In genomic region chr7:2634265-2635145, GRCh38 we compare ENCODE assay signal across 9 cellular contexts. TPM values are rescaled to one million over a fixed set of nuclear protein-coding genes. Genes with fewer than 3 reads are reported as not detected.
DNase-seq lines count a peak whose midpoint lies in the region; ATAC-seq, FAIRE-seq and TF ChIP-seq lines count a peak whose summit lies in the region.
"Had no signal": no experiment of that assay in that cellular context is flagged by ENCODE, and none has a peak within 500 bp of the region (broad histone marks: within the 10 kb centered on the region; RNA-seq: fewer than 3 reads in every experiment).

No MANE protein-coding gene starts in this region.

- 69% methylated on average over 21 of the region's 22 CpGs for WGBS in GM12878 (ENCODE audit: insufficient coverage, insufficient replicate concordance, low lambda C conversion rate, missing lambda C conversion rate)
- 90% methylated on average over 22 of the region's 22 CpGs for WGBS in liver
- 88 to 90% methylated on average over 3 to 22 of the region's 22 CpGs for WGBS in testis, 2 donors

- FAIRE-seq in GM12878 (lab: Jason Lieb, UNC): no peak

- TF ChIP-seq POLR2A in GM12878 (IDR thresholded peaks at IDR 0.05; ENCODE audit: low read depth, low read length) (no peak), testis (IDR thresholded peaks at IDR 0.05) (no peak)

- H3K36me3 Mint-ChIP-seq in activated T-cell treated with anti-CD3 and anti-CD28 coated beads, Interleukin-2, amount 50 U/mL, for 24 hours (ENCODE audit: low read depth): peaks cover 3% of the 10 kb centered on the region

- no peaks in the 10 kb centered on the region for H4K20me1 ChIP-seq in GM12878 (ENCODE audit: control insufficient read depth, insufficient read depth)

- H3K4me3 ChIP-seq in GM12878 (peak overlapping the region; percentile 96), liver (ENCODE audit: low read depth in 1 of 3, low read length in 3 of 3) (no peak overlapping the region), testis (no peak overlapping the region)

- H3K27me3 ChIP-seq in GM12878 (replicated peaks in 1 of 2; ENCODE audit: control insufficient read depth in 2 of 2, insufficient read depth in 2 of 2, low read length in 1 of 2): 0 out of 4 replicates have a peak, but pooled peaks cover 0 to 1% of the 10 kb centered on the region in 2 experiments
- H3K27me3 ChIP-seq in liver (ENCODE audit: control insufficient read depth in 4 of 4, insufficient read depth in 4 of 4, low read length in 3 of 4): no peaks in the 10 kb centered on the region
- H3K27me3 ChIP-seq in testis: no peaks in the 10 kb centered on the region

- RAD21 ChIA-PET in GM12878 (lab: Charles Lee; ENCODE audit: unreplicated experiment): interaction anchor here (1.1 kb wide), 1 partner anchor 36 kb away, joined by 3 read pairs; no protein-coding TSS in a partner anchor

- intact Hi-C loops in GM12878 (cut with micrococcal nuclease; ENCODE audit: unreplicated experiment): no loop called here
- intact Hi-C loops in testis (cut with DNase I; ENCODE audit: low total_unique reads): no loop called here

- CTCF ChIA-PET in GM12878 (lab: Yijun Ruan, JAX): interaction anchor here (0.6 kb wide), 1 partner anchor 10 kb away, joined by 3 read pairs; no protein-coding TSS in a partner anchor

- TF ChIP-seq RAD21 in GM12878 (IDR thresholded peaks at IDR 0.05; ENCODE audit: insufficient read depth, low read depth, low read length) (no peak), liver (IDR thresholded peaks at IDR 0.05) (no peak)

- SMC1A ChIA-PET in GM12878 (lab: Charles Lee; ENCODE audit: uncharacterized antibody, unreplicated experiment): interaction anchor here (1.7 kb wide), 1 partner anchor 75 kb away, joined by 5 read pairs; no protein-coding TSS in a partner anchor

- H3K27ac ChIP-seq in GM12878 (ENCODE audit: control insufficient read depth, insufficient read depth) (no peak overlapping the region), liver (ENCODE audit: low read depth in 1 of 2, low read length in 2 of 2) (peak overlapping the region; percentile 86 to 87), testis (peak overlapping the region; percentile 86 to 88)

- H3K4me3 Mint-ChIP-seq in activated T-cell treated with anti-CD3 and anti-CD28 coated beads, Interleukin-2, amount 50 U/mL, for 24 hours: peak overlapping the region; percentile 90

- H3K9me3 ChIP-seq in GM12878 (replicated peaks; ENCODE audit: control insufficient read depth, insufficient read depth, low read length): no peaks in the 10 kb centered on the region
- no peaks in the 10 kb centered on the region for H3K9me3 ChIP-seq in liver (ENCODE audit: control insufficient read depth in 4 of 4, low read length in 3 of 4)
- H3K9me3 ChIP-seq in testis: no peaks in the 10 kb centered on the region

- H3K27ac Mint-ChIP-seq in activated T-cell treated with anti-CD3 and anti-CD28 coated beads, Interleukin-2, amount 50 U/mL, for 24 hours: peak overlapping the region; percentile 79

- DNase-seq in activated T-cell treated with anti-CD3 and anti-CD28 coated beads, Interleukin-2, amount 50 U/mL, for 24 hours: no peak
- no peak for DNase-seq in activated T-cell treated with anti-CD3 and anti-CD28 coated beads, Interleukin-2, amount 50 U/mL, for 1 hour
- DNase-seq in GM12878 (ENCODE audit: low read depth, low spot score): no peak
- no peak for DNase-seq in testis
- DNase-seq in OCI-M2 (lab: John Stamatoyannopoulos, UW; ENCODE audit: unreplicated experiment): no peak
- DNase-seq in GM20000 (ENCODE audit: low spot score): no peak
- DNase-seq: activated gamma-delta T cell had no signal

- BruUV-seq in GM12878 (replicated peaks; lab: Mats Ljungman, UMichigan): no TSS peak

- H3K4me1 Mint-ChIP-seq in activated T-cell treated with anti-CD3 and anti-CD28 coated beads, Interleukin-2, amount 50 U/mL, for 24 hours (ENCODE audit: low read depth): peaks cover 24% of the 10 kb centered on the region

- POLR2A ChIA-PET in GM12878 (lab: Charles Lee): interaction anchor here (0.6 to 2.5 kb wide), 4 partner anchors 8 to 87 kb away, joined by 3 to 8 read pairs (median 4); no protein-coding TSS in a partner anchor

- H3K9ac ChIP-seq in GM12878 (ENCODE audit: control insufficient read depth, insufficient read depth, low read length): no peak overlapping the region; the same call in 1 of the 2 replicates
- no peak overlapping the region for H3K9ac ChIP-seq in liver (ENCODE audit: low read depth in 1 of 2, low read length in 2 of 2)

- H2AFZ ChIP-seq in GM12878 (ENCODE audit: control insufficient read depth, low read depth, low read length): no peak overlapping the region

- H3K4me2 ChIP-seq in GM12878 (ENCODE audit: control insufficient read depth, insufficient read depth): peak overlapping the region; percentile 97

- no peak for TF ChIP-seq CTCF in GM12878 (IDR thresholded peaks at IDR 0.05 in 2 of 3, conservative IDR thresholded peaks at IDR 0.05 in 1 of 3; ENCODE audit: control insufficient read depth in 2 of 3, extremely low read depth in 1 of 3, insufficient read depth in 1 of 3, low read depth in 3 of 3, low read length in 3 of 3)
- no peak for TF ChIP-seq CTCF in liver (IDR thresholded peaks at IDR 0.05; ENCODE audit: low read depth, low read length, missing input control)
- TF ChIP-seq CTCF in testis (IDR thresholded peaks at IDR 0.05): no peak
- TF ChIP-seq CTCF in GM20000 (IDR thresholded peaks at IDR 0.05; ENCODE audit: extremely low read depth, missing control alignments): no peak

- H3K4me1 ChIP-seq in GM12878 (ENCODE audit: control insufficient read depth, insufficient read depth, low read length) (peaks cover 22% of the 10 kb centered on the region), liver (ENCODE audit: control insufficient read depth in 4 of 4, insufficient read depth in 4 of 4, low read length in 3 of 4) (peaks cover 40 to 89% (median 68%) of the 10 kb centered on the region in 4 donors), testis (peaks cover 66% of the 10 kb centered on the region)

- H3K27me3 Mint-ChIP-seq in activated T-cell treated with anti-CD3 and anti-CD28 coated beads, Interleukin-2, amount 50 U/mL, for 24 hours: no peaks in the 10 kb centered on the region

- H3K36me3 ChIP-seq in GM12878 (ENCODE audit: control insufficient read depth in 2 of 2, insufficient read depth in 2 of 2, low read length in 1 of 2): no peaks in the 10 kb centered on the region; a peak in 1 of 4 replicates
- H3K36me3 ChIP-seq in liver (ENCODE audit: control insufficient read depth in 4 of 4, insufficient read depth in 3 of 4, low read depth in 1 of 4, low read length in 3 of 4): no peaks in the 10 kb centered on the region
- no peaks in the 10 kb centered on the region for H3K36me3 ChIP-seq in testis (ENCODE audit: low read depth, missing control alignments)

- H3K79me2 ChIP-seq in GM12878 (ENCODE audit: control insufficient read depth, insufficient read depth, low read length): peaks cover 24% of the 10 kb centered on the region

- in situ Hi-C loops in GM12878 (cut with MboI): no loop called here

- no peak for ATAC-seq in GM12878
- ATAC-seq in HG03159 (IDR thresholded peaks at IDR 0.05; ENCODE audit: unreplicated experiment): no peak

- no peaks in the 10 kb centered on the region for H3K9me3 Mint-ChIP-seq in activated T-cell treated with anti-CD3 and anti-CD28 coated beads, Interleukin-2, amount 50 U/mL, for 24 hours

- TF ChIP-seq EP300 in GM12878 (IDR thresholded peaks at IDR 0.05; ENCODE audit: borderline replicate concordance in 1 of 2, control insufficient read depth in 1 of 2, low read depth in 2 of 2, low read length in 2 of 2): no peak

TF ChIP-seq in liver, 16 proteins besides CTCF, POLR2A, EP300 and RAD21 (continues in another document):
- TF ChIP-seq YY1 (IDR thresholded peaks at IDR 0.05): no peak

RNA-seq across cellular contexts. Expression of gene TTYH3, which starts 2.7 kb away (rescaled TPM):
- 56.1 and 58.5 TPM in 2 replicates for total RNA-seq in GM12878 (2013; cell fraction: nucleolus; rRNA removed)
- total RNA-seq in GM12878 (2014; rRNA removed): 10.2 and 10.8 TPM in 2 replicates
- total RNA-seq in GM12878 (2014; rRNA removed; fragmentation: Illumina TruSeq; extraction: Trizol): 5.0 and 5.2 TPM in 2 replicates
- total RNA-seq in GM12878 (2021): 67.2 and 71.4 TPM in 2 replicates
- polyA plus RNA-seq in GM12878 (2011; ENCODE audit: low read depth): 5.5 TPM
- 3.9 and 9.9 TPM in 2 replicates for polyA plus RNA-seq in GM12878 (2011; rRNA removed)
- 14.4 and 19.9 TPM in 2 replicates for polyA plus RNA-seq in GM12878 (2011; cell fraction: cytosol; rRNA removed)
- 66.5 and 82.0 TPM in 2 replicates for polyA plus RNA-seq in GM12878 (2011; cell fraction: nucleus; rRNA removed)
- polyA plus RNA-seq in GM12878 (2012): 23.5 and 23.7 TPM in 2 replicates
- polyA plus RNA-seq in GM12878 (2014; fragmentation: Illumina TruSeq; extraction: Trizol): 3.0 and 10.1 TPM in 2 replicates
- polyA plus RNA-seq in GM12878 (2014; fragmentation: Nextera tagmentation; extraction: Ambion mirVana): under 1 TPM; 0.79 to 0.95 TPM
- polyA plus RNA-seq in GM12878 (2014; rRNA removed): 33.1 and 44.3 TPM in 2 replicates
- 10 to 100 TPM; 11.2 to 25.1 TPM for polyA plus RNA-seq in GM12878 (2016; fragmentation: Nextera tagmentation; extraction: Ambion mirVana)
- 11.3 and 25.5 TPM in 2 replicates for polyA minus RNA-seq in GM12878 (2011; rRNA and poly(A)+ RNA removed)
- 24.1 and 26.2 TPM in 2 replicates for polyA minus RNA-seq in GM12878 (2011; cell fraction: cytosol; rRNA and poly(A)+ RNA removed)
- 14.9 and 31.8 TPM in 2 replicates for polyA minus RNA-seq in GM12878 (2011; cell fraction: nucleus; rRNA and poly(A)+ RNA removed)
- total RNA-seq in liver: 10 to 100 TPM; 16.7 to 18.1 TPM
- 10 to 100 TPM in 1 of 2 donors, 1 to 10 TPM in 1; 8.2 to 19.6 TPM for polyA plus RNA-seq in liver
- 10 to 100 TPM; 59.5 to 69.9 TPM for total RNA-seq in testis
- 35.6 TPM for polyA plus RNA-seq in testis (ENCODE audit: insufficient read depth, low read depth, low replicate concordance)

RNA-seq across cellular contexts. Expression of gene AMZ1, which starts 53.5 kb away (rescaled TPM):
- total RNA-seq in GM12878 (2013; cell fraction: nucleolus; rRNA removed): 5.4 and 6.5 TPM in 2 replicates
- total RNA-seq in GM12878 (2014; rRNA removed) (0.62 and 1.1 TPM in 2 replicates), GM12878 (2014; rRNA removed; fragmentation: Illumina TruSeq; extraction: Trizol) (0.60 and 0.67 TPM in 2 replicates), GM12878 (2021) (1.2 and 1.4 TPM in 2 replicates), liver (1 to 10 TPM in 1 of 2 donors, not detected in 1; 1.3 TPM), testis (1 to 10 TPM; 1.1 to 2.7 TPM)
- polyA plus RNA-seq in GM12878 (2011; ENCODE audit: low read depth): 0.16 TPM
- polyA plus RNA-seq in GM12878 (2011; rRNA removed) (0.95 TPM in 2 replicates), GM12878 (2014; fragmentation: Illumina TruSeq; extraction: Trizol) (0.33 and 0.59 TPM in 2 replicates), GM12878 (2014; fragmentation: Nextera tagmentation; extraction: Ambion mirVana) (under 1 TPM; 0.02 to 0.11 TPM), GM12878 (2014; rRNA removed) (0.72 and 0.77 TPM in 2 replicates), GM12878 (2016; fragmentation: Nextera tagmentation; extraction: Ambion mirVana) (1 to 10 TPM; 1.5 to 2.0 TPM), liver (1 to 10 TPM in 1 of 2 donors, under 1 TPM in 1; 0.10 to 1.1 TPM), testis (ENCODE audit: insufficient read depth, low read depth, low replicate concordance) (3.2 TPM)
- 1.1 and 1.5 TPM in 2 replicates for polyA plus RNA-seq in GM12878 (2011; cell fraction: cytosol; rRNA removed)
- polyA plus RNA-seq in GM12878 (2011; cell fraction: nucleus; rRNA removed): 3.1 and 4.2 TPM in 2 replicates
- 0.30 and 0.52 TPM in 2 replicates for polyA plus RNA-seq in GM12878 (2012)
- 2.6 and 4.7 TPM in 2 replicates for polyA minus RNA-seq in GM12878 (2011; rRNA and poly(A)+ RNA removed)
- polyA minus RNA-seq in GM12878 (2011; cell fraction: cytosol; rRNA and poly(A)+ RNA removed): 0.67 and 1.5 TPM in 2 replicates
- 2.2 and 5.6 TPM in 2 replicates for polyA minus RNA-seq in GM12878 (2011; cell fraction: nucleus; rRNA and poly(A)+ RNA removed)
